ENCODE assay signal across 10 cellular contexts in the genomic region with DNA sequence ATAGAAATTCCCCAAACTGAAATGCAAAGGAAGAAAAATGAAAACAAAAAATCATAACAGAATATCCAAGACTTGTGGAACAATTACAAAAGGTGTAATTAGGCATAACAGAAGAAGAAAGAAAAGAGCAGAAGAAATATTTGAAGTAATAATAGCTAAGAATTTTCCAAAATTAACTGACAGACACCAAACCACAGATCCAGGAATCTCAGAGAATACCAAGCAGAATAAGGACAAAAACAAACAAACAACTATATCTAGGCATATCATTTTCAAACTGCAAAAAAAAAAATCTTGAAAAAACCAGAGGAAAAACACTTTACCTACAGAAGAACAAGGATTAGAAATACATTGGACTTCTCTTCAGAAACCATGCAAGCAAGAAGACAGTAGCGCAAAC.
"Had no signal": no experiment of that assay in that cellular context is flagged by ENCODE, and none has a peak within 500 bp of the region (broad histone marks: within the 10 kb centered on the region; RNA-seq: fewer than 3 reads in every experiment).

No MANE protein-coding gene starts in this region.

- H3K36me3 ChIP-seq: HAP-1 had no signal

- H3K4me1 ChIP-seq: HAP-1 had no signal

- H3K27ac ChIP-seq: GM23248 had no signal

- H3K4me3 ChIP-seq: GM23248, GM23338, HAP-1 had no signal

- H3K9me3 ChIP-seq: HAP-1 had no signal

- FAIRE-seq: H1, H54 had no signal

- DNase-seq: GM23248, GOT3, H7, H9, HCEC 1CT, HFFc6 had no signal
